Comparison of ENCODE assay signal across 1 cellular context in the genomic region with DNA sequence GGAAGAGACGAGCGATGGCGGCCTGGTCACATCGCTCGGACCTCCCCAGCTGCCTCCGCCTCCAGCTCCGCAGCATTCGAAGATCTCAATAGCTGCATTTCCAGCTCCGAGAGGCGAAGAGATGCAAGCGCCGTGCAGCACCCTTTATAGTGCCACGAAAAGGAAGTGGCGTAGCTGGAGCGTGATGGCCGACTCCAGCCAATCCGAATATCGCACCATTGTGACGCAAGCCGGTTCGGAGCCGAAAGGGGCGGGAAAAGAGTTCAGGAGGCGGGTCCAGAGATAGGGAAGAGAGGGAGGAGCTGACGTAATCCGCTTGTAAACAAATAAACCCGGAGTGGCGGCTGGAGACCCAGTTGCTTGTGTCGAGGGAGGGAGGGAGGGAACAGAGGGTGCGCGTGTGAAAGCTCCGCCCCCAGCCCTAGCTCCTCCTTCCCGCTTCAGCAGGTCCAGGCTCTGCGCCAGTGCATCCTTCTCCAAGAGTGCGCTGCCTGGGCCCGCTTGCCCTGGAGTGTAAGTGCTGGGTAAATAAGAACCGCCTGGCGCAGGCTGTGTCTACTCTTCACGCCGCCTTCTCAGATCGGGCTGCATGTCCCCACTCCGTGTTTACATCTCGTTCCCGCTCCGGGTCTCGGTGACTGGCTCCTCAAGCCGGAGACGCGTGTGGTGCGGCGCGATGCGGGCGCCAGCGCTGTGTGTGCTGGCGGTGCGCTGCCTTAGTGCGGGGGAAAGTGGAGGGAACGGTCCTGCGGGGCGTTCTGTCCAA.
A peak's percentile ranks its signal among the peaks of the same experiment; 100 is the strongest.
TF ChIP-seq lines count a peak whose summit lies in the region.

A gene with protein sequence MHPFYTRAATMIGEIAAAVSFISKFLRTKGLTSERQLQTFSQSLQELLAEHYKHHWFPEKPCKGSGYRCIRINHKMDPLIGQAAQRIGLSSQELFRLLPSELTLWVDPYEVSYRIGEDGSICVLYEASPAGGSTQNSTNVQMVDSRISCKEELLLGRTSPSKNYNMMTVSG (minus strand): TSS at position 116 of the 766 bp plus-strand sequence. CDS start 311 bp downstream, outside the sequence.

TF ChIP-seq in K562, 482 proteins besides CTCF, POLR2A, EP300 and RAD21 (continued from another document and continues in another):
- TF ChIP-seq JUN (IDR thresholded peaks at IDR 0.05; ENCODE audit: borderline replicate concordance, low read depth, low read length) (peak; percentile 21; the same call in 1 of the 2 replicates), JUN (CRISPR knock-in tag; IDR thresholded peaks at IDR 0.05; ENCODE audit: borderline replicate concordance) (no peak), MCM2 (IDR thresholded peaks at IDR 0.05; ENCODE audit: low read depth) (no peak), SMAD1 (IDR thresholded peaks at IDR 0.05; ENCODE audit: low read depth, low read length, partially characterized antibody) (peak; percentile 97), TCF3 (CRISPR knock-in tag; IDR thresholded peaks at IDR 0.05) (0 out of 2 replicates have a peak, but pooled peaks have one; percentile 1), KHSRP (IDR thresholded peaks at IDR 0.05) (no peak), NR2F6 (CRISPR knock-in tag; IDR thresholded peaks at IDR 0.05) (no peak), HNRNPUL1 (IDR thresholded peaks at IDR 0.05; ENCODE audit: low read length) (no peak), FOXA3 (CRISPR knock-in tag; conservative IDR thresholded peaks at IDR 0.05 in 1 of 2, IDR thresholded peaks at IDR 0.05 in 1 of 2) (peak; percentile 23 to 90; a peak in 3 of 4 replicates), CEBPB (tag; IDR thresholded peaks at IDR 0.05) (peak; percentile 91), ELF1 (tag; IDR thresholded peaks at IDR 0.05) (no peak), PHB (CRISPR knock-in tag; IDR thresholded peaks at IDR 0.05) (no peak), EHMT2 (IDR thresholded peaks at IDR 0.05) (no peak), ETV6 (IDR thresholded peaks at IDR 0.05; ENCODE audit: borderline replicate concordance in 1 of 2, low read depth in 2 of 2, low read length in 1 of 2) (0 out of 4 replicates have a peak, but pooled peaks of 1 of the 2 experiments have one; percentile 18), ETV6 (CRISPR knock-in tag; IDR thresholded peaks at IDR 0.05; ENCODE audit: borderline replicate concordance) (no peak), RFX7 (CRISPR knock-in tag; IDR thresholded peaks at IDR 0.05) (no peak), ZFPM2 (CRISPR knock-in tag; IDR thresholded peaks at IDR 0.05) (peak; percentile 84; the same call in 1 of the 2 replicates), RB1 (IDR thresholded peaks at IDR 0.05; ENCODE audit: low read depth) (peak; percentile 53), HMG20B (CRISPR knock-in tag; IDR thresholded peaks at IDR 0.05) (no peak), SMARCE1 (IDR thresholded peaks at IDR 0.05) (peak; percentile 31; the same call in 1 of the 2 replicates), ZNF3 (CRISPR knock-in tag; IDR thresholded peaks at IDR 0.05) (no peak), CBX3 (IDR thresholded peaks at IDR 0.05; ENCODE audit: borderline replicate concordance in 1 of 2, low read length in 2 of 2) (0 out of 3 replicates have a peak, but pooled peaks of 1 of the 2 experiments have one; percentile 50), SUPT5H (IDR thresholded peaks at IDR 0.05) (peak; percentile 99)
- TF ChIP-seq, protein P1, sequence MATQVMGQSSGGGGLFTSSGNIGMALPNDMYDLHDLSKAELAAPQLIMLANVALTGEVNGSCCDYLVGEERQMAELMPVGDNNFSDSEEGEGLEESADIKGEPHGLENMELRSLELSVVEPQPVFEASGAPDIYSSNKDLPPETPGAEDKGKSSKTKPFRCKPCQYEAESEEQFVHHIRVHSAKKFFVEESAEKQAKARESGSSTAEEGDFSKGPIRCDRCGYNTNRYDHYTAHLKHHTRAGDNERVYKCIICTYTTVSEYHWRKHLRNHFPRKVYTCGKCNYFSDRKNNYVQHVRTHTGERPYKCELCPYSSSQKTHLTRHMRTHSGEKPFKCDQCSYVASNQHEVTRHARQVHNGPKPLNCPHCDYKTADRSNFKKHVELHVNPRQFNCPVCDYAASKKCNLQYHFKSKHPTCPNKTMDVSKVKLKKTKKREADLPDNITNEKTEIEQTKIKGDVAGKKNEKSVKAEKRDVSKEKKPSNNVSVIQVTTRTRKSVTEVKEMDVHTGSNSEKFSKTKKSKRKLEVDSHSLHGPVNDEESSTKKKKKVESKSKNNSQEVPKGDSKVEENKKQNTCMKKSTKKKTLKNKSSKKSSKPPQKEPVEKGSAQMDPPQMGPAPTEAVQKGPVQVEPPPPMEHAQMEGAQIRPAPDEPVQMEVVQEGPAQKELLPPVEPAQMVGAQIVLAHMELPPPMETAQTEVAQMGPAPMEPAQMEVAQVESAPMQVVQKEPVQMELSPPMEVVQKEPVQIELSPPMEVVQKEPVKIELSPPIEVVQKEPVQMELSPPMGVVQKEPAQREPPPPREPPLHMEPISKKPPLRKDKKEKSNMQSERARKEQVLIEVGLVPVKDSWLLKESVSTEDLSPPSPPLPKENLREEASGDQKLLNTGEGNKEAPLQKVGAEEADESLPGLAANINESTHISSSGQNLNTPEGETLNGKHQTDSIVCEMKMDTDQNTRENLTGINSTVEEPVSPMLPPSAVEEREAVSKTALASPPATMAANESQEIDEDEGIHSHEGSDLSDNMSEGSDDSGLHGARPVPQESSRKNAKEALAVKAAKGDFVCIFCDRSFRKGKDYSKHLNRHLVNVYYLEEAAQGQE (CRISPR knock-in tag; IDR thresholded peaks at IDR 0.05; ENCODE audit: low read depth) = no peak
- TF ChIP-seq, protein P2, sequence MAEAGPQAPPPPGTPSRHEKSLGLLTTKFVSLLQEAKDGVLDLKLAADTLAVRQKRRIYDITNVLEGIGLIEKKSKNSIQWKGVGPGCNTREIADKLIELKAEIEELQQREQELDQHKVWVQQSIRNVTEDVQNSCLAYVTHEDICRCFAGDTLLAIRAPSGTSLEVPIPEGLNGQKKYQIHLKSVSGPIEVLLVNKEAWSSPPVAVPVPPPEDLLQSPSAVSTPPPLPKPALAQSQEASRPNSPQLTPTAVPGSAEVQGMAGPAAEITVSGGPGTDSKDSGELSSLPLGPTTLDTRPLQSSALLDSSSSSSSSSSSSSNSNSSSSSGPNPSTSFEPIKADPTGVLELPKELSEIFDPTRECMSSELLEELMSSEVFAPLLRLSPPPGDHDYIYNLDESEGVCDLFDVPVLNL (CRISPR knock-in tag; IDR thresholded peaks at IDR 0.05; ENCODE audit: low read depth) = 0 out of 2 replicates have a peak, but pooled peaks have one; percentile 54
- TF ChIP-seq, protein P3, sequence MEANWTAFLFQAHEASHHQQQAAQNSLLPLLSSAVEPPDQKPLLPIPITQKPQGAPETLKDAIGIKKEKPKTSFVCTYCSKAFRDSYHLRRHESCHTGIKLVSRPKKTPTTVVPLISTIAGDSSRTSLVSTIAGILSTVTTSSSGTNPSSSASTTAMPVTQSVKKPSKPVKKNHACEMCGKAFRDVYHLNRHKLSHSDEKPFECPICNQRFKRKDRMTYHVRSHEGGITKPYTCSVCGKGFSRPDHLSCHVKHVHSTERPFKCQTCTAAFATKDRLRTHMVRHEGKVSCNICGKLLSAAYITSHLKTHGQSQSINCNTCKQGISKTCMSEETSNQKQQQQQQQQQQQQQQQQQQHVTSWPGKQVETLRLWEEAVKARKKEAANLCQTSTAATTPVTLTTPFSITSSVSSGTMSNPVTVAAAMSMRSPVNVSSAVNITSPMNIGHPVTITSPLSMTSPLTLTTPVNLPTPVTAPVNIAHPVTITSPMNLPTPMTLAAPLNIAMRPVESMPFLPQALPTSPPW (CRISPR knock-in tag; IDR thresholded peaks at IDR 0.05) = peak; percentile 65
- TF ChIP-seq, protein P4, sequence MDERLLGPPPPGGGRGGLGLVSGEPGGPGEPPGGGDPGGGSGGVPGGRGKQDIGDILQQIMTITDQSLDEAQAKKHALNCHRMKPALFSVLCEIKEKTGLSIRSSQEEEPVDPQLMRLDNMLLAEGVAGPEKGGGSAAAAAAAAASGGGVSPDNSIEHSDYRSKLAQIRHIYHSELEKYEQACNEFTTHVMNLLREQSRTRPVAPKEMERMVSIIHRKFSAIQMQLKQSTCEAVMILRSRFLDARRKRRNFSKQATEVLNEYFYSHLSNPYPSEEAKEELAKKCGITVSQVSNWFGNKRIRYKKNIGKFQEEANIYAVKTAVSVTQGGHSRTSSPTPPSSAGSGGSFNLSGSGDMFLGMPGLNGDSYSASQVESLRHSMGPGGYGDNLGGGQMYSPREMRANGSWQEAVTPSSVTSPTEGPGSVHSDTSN (CRISPR knock-in tag; IDR thresholded peaks at IDR 0.05; ENCODE audit: low read depth) = no peak
- TF ChIP-seq, protein P4 (tag; conservative IDR thresholded peaks at IDR 0.05; ENCODE audit: low read depth) = peak; percentile 59
- TF ChIP-seq, protein P5, sequence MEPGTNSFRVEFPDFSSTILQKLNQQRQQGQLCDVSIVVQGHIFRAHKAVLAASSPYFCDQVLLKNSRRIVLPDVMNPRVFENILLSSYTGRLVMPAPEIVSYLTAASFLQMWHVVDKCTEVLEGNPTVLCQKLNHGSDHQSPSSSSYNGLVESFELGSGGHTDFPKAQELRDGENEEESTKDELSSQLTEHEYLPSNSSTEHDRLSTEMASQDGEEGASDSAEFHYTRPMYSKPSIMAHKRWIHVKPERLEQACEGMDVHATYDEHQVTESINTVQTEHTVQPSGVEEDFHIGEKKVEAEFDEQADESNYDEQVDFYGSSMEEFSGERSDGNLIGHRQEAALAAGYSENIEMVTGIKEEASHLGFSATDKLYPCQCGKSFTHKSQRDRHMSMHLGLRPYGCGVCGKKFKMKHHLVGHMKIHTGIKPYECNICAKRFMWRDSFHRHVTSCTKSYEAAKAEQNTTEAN (CRISPR knock-in tag; IDR thresholded peaks at IDR 0.05) = no peak
- TF ChIP-seq, protein P6, sequence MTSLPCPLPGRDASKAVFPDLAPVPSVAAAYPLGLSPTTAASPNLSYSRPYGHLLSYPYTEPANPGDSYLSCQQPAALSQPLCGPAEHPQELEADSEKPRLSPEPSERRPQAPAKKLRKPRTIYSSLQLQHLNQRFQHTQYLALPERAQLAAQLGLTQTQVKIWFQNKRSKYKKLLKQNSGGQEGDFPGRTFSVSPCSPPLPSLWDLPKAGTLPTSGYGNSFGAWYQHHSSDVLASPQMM (CRISPR knock-in tag; IDR thresholded peaks at IDR 0.05) = no peak
- TF ChIP-seq, protein P7, sequence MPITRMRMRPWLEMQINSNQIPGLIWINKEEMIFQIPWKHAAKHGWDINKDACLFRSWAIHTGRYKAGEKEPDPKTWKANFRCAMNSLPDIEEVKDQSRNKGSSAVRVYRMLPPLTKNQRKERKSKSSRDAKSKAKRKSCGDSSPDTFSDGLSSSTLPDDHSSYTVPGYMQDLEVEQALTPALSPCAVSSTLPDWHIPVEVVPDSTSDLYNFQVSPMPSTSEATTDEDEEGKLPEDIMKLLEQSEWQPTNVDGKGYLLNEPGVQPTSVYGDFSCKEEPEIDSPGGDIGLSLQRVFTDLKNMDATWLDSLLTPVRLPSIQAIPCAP (CRISPR knock-in tag; IDR thresholded peaks at IDR 0.05; ENCODE audit: borderline replicate concordance) = no peak
- TF ChIP-seq, protein P8, sequence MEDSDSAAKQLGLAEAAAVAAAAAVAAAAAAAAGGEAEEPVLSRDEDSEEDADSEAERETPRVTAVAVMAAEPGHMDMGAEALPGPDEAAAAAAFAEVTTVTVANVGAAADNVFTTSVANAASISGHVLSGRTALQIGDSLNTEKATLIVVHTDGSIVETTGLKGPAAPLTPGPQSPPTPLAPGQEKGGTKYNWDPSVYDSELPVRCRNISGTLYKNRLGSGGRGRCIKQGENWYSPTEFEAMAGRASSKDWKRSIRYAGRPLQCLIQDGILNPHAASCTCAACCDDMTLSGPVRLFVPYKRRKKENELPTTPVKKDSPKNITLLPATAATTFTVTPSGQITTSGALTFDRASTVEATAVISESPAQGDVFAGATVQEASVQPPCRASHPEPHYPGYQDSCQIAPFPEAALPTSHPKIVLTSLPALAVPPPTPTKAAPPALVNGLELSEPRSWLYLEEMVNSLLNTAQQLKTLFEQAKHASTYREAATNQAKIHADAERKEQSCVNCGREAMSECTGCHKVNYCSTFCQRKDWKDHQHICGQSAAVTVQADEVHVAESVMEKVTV (CRISPR knock-in tag; IDR thresholded peaks at IDR 0.05) = 0 out of 2 replicates have a peak, but pooled peaks have one; percentile 17
- TF ChIP-seq, protein P9, sequence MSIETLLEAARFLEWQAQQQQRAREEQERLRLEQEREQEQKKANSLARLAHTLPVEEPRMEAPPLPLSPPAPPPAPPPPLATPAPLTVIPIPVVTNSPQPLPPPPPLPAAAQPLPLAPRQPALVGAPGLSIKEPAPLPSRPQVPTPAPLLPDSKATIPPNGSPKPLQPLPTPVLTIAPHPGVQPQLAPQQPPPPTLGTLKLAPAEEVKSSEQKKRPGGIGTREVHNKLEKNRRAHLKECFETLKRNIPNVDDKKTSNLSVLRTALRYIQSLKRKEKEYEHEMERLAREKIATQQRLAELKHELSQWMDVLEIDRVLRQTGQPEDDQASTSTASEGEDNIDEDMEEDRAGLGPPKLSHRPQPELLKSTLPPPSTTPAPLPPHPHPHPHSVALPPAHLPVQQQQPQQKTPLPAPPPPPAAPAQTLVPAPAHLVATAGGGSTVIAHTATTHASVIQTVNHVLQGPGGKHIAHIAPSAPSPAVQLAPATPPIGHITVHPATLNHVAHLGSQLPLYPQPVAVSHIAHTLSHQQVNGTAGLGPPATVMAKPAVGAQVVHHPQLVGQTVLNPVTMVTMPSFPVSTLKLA (conservative IDR thresholded peaks at IDR 0.05) = peak; percentile 77 to 81
- TF ChIP-seq, protein P10, sequence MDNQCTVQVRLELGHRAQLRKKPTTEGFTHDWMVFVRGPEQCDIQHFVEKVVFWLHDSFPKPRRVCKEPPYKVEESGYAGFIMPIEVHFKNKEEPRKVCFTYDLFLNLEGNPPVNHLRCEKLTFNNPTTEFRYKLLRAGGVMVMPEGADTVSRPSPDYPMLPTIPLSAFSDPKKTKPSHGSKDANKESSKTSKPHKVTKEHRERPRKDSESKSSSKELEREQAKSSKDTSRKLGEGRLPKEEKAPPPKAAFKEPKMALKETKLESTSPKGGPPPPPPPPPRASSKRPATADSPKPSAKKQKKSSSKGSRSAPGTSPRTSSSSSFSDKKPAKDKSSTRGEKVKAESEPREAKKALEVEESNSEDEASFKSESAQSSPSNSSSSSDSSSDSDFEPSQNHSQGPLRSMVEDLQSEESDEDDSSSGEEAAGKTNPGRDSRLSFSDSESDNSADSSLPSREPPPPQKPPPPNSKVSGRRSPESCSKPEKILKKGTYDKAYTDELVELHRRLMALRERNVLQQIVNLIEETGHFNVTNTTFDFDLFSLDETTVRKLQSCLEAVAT (IDR thresholded peaks at IDR 0.05) = peak; percentile 77 to 92
- TF ChIP-seq, protein P11, sequence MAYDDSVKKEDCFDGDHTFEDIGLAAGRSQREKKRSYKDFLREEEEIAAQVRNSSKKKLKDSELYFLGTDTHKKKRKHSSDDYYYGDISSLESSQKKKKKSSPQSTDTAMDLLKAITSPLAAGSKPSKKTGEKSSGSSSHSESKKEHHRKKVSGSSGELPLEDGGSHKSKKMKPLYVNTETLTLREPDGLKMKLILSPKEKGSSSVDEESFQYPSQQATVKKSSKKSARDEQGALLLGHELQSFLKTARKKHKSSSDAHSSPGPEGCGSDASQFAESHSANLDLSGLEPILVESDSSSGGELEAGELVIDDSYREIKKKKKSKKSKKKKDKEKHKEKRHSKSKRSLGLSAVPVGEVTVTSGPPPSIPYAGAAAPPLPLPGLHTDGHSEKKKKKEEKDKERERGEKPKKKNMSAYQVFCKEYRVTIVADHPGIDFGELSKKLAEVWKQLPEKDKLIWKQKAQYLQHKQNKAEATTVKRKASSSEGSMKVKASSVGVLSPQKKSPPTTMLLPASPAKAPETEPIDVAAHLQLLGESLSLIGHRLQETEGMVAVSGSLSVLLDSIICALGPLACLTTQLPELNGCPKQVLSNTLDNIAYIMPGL (CRISPR knock-in tag; IDR thresholded peaks at IDR 0.05) = 0 out of 2 replicates have a peak, but pooled peaks have one; percentile 10
